1 cellular context compared by ENCODE assay signal in the genomic region with DNA sequence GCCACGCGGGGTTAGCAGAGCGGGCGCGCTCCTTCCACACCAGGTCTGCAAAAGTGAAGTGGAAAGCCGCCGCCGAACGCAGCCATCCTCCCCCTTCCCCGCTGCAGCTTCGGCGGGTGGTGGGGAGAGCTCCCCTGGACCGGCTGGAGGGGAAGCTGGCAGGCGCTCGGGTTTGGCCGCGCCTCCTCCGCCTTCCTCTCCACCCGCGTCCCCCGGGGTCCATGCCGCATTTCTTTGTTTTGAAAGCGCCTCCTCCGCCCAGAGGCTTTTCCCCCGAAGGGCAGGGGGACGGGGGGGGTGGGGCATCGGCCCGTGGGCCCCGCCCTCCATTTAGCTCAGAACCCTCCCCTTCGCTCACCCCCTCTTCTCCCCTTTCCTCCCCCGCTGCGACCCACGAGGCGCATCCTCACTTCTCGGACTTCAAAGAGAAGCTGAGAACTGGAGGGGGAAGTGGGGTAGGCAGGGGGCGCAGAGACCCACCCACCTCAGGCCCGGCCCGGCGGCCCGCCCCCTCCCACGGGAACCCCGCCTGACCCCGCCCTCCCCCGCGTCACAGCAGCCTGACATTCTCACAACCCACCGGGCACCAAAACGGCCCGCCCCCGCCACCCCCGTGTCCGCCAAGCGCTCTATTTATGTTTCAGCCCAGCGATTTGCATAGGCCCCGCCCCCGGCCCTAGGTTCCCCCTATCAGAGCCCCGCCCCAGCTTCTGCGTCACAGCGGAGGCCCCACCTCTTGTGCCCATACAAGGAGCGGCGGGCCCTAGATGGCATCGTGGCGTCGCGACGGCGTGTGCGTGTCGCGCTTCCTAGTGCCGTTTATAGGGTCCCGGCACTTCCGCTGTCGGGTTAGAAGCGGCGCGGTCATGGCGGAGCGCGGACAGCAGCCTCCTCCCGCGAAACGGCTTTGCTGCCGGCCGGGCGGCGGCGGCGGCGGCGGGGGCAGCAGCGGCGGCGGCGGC.
TF ChIP-seq lines count a peak whose summit lies in the region.

Gene ZSWIM6 (plus strand): TSS at position 852 of the 962 bp plus-strand sequence. CDS start 15 bp downstream, at position 867.

TF ChIP-seq in K562, 482 proteins besides CTCF, POLR2A, EP300 and RAD21 (continued from another document and continues in another):
- TF ChIP-seq CTBP1 (IDR thresholded peaks at IDR 0.05; ENCODE audit: borderline replicate concordance) (peak; percentile 55; the same call in 1 of the 2 replicates), RBM25 (IDR thresholded peaks at IDR 0.05; ENCODE audit: low read depth, low read length, severe bottlenecking) (peak; percentile 34), GATA2 (CRISPR knock-in tag; IDR thresholded peaks at IDR 0.05) (no peak), MTA3 (IDR thresholded peaks at IDR 0.05; ENCODE audit: borderline replicate concordance) (peak; percentile 97), TAF1 (IDR thresholded peaks at IDR 0.05; ENCODE audit: control insufficient read depth, extremely low read depth, insufficient read depth, low read length, severe bottlenecking) (peak; percentile 98), MBD1 (CRISPR knock-in tag; IDR thresholded peaks at IDR 0.05) (no peak), POLR2H (tag; IDR thresholded peaks at IDR 0.05; ENCODE audit: low read depth) (peak; percentile 77), TARDBP (IDR thresholded peaks at IDR 0.05) (peak; percentile 38; the same call in 1 of the 2 replicates), ZFX (CRISPR knock-in tag; IDR thresholded peaks at IDR 0.05) (0 out of 2 replicates have a peak, but pooled peaks have one; percentile 7), NRF1 (conservative IDR thresholded peaks at IDR 0.05 in 1 of 2, IDR thresholded peaks at IDR 0.05 in 1 of 2) (peak; percentile 27 to 30; a peak in 2 of 4 replicates), FOSL1 (tag; conservative IDR thresholded peaks at IDR 0.05) (no peak), GTF3C2 (IDR thresholded peaks at IDR 0.05; ENCODE audit: borderline replicate concordance, extremely low read depth, insufficient read length) (no peak), NFYB (IDR thresholded peaks at IDR 0.05; ENCODE audit: extremely low read depth, insufficient read length) (peak; percentile 36), ZNF668 (CRISPR knock-in tag; IDR thresholded peaks at IDR 0.05) (no peak), CHD4 (IDR thresholded peaks at IDR 0.05; ENCODE audit: insufficient read depth, insufficient replicate concordance, low read depth, low read length, poor library complexity, severe bottlenecking) (no peak), ZNF79 (CRISPR knock-in tag; IDR thresholded peaks at IDR 0.05; ENCODE audit: low read depth) (no peak), RCOR1 (IDR thresholded peaks at IDR 0.05; ENCODE audit: borderline replicate concordance in 1 of 2, low read depth in 2 of 2, low read length in 2 of 2) (peak in 1 of 2 experiments; percentile 66; a peak in 1 of 4 replicates), HMGXB4 (CRISPR knock-in tag; IDR thresholded peaks at IDR 0.05) (no peak), ZNF174 (CRISPR knock-in tag; IDR thresholded peaks at IDR 0.05) (no peak), SP2 (IDR thresholded peaks at IDR 0.05; ENCODE audit: extremely low read depth, low read depth, low read length, poor library complexity, severe bottlenecking) (no peak), BRCA1 (IDR thresholded peaks at IDR 0.05) (no peak), BRCA1 (CRISPR knock-in tag; IDR thresholded peaks at IDR 0.05) (no peak), MAX (CRISPR knock-in tag; IDR thresholded peaks at IDR 0.05) (peak; percentile 82), SUPT5H (IDR thresholded peaks at IDR 0.05) (peak; percentile 33; the same call in 1 of the 2 replicates), ZNF197 (CRISPR knock-in tag; IDR thresholded peaks at IDR 0.05; ENCODE audit: low read depth) (no peak), ZNF431 (CRISPR knock-in tag; IDR thresholded peaks at IDR 0.05) (no peak), NFE2L1 (tag; IDR thresholded peaks at IDR 0.05; ENCODE audit: borderline replicate concordance, low read depth) (no peak), ZNF436 (CRISPR knock-in tag; IDR thresholded peaks at IDR 0.05) (no peak), CCNT2 (IDR thresholded peaks at IDR 0.05; ENCODE audit: borderline replicate concordance, extremely low read depth, insufficient read length, low read depth, low read length) (no peak), POLR2AphosphoS5 (IDR thresholded peaks at IDR 0.05; ENCODE audit: control insufficient read depth, insufficient read depth, low read depth, low read length) (peak; percentile 62; the same call in 1 of the 2 replicates), KLF1 (tag; IDR thresholded peaks at IDR 0.05) (no peak), CEBPG (CRISPR knock-in tag; IDR thresholded peaks at IDR 0.05) (no peak), CEBPG (tag; conservative IDR thresholded peaks at IDR 0.05 in 1 of 2, IDR thresholded peaks at IDR 0.05 in 1 of 2) (no peak), ZNF23 (CRISPR knock-in tag; IDR thresholded peaks at IDR 0.05) (no peak), ZNF354B (CRISPR knock-in tag; IDR thresholded peaks at IDR 0.05) (no peak), ZNF766 (CRISPR knock-in tag; conservative IDR thresholded peaks at IDR 0.05) (no peak)
- TF ChIP-seq, protein P1, sequence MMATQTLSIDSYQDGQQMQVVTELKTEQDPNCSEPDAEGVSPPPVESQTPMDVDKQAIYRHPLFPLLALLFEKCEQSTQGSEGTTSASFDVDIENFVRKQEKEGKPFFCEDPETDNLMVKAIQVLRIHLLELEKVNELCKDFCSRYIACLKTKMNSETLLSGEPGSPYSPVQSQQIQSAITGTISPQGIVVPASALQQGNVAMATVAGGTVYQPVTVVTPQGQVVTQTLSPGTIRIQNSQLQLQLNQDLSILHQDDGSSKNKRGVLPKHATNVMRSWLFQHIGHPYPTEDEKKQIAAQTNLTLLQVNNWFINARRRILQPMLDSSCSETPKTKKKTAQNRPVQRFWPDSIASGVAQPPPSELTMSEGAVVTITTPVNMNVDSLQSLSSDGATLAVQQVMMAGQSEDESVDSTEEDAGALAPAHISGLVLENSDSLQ (IDR thresholded peaks at IDR 0.05) = no peak
- TF ChIP-seq, protein P2, sequence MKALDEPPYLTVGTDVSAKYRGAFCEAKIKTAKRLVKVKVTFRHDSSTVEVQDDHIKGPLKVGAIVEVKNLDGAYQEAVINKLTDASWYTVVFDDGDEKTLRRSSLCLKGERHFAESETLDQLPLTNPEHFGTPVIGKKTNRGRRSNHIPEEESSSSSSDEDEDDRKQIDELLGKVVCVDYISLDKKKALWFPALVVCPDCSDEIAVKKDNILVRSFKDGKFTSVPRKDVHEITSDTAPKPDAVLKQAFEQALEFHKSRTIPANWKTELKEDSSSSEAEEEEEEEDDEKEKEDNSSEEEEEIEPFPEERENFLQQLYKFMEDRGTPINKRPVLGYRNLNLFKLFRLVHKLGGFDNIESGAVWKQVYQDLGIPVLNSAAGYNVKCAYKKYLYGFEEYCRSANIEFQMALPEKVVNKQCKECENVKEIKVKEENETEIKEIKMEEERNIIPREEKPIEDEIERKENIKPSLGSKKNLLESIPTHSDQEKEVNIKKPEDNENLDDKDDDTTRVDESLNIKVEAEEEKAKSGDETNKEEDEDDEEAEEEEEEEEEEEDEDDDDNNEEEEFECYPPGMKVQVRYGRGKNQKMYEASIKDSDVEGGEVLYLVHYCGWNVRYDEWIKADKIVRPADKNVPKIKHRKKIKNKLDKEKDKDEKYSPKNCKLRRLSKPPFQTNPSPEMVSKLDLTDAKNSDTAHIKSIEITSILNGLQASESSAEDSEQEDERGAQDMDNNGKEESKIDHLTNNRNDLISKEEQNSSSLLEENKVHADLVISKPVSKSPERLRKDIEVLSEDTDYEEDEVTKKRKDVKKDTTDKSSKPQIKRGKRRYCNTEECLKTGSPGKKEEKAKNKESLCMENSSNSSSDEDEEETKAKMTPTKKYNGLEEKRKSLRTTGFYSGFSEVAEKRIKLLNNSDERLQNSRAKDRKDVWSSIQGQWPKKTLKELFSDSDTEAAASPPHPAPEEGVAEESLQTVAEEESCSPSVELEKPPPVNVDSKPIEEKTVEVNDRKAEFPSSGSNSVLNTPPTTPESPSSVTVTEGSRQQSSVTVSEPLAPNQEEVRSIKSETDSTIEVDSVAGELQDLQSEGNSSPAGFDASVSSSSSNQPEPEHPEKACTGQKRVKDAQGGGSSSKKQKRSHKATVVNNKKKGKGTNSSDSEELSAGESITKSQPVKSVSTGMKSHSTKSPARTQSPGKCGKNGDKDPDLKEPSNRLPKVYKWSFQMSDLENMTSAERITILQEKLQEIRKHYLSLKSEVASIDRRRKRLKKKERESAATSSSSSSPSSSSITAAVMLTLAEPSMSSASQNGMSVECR (CRISPR knock-in tag; IDR thresholded peaks at IDR 0.05) = no peak
- TF ChIP-seq, protein P3, sequence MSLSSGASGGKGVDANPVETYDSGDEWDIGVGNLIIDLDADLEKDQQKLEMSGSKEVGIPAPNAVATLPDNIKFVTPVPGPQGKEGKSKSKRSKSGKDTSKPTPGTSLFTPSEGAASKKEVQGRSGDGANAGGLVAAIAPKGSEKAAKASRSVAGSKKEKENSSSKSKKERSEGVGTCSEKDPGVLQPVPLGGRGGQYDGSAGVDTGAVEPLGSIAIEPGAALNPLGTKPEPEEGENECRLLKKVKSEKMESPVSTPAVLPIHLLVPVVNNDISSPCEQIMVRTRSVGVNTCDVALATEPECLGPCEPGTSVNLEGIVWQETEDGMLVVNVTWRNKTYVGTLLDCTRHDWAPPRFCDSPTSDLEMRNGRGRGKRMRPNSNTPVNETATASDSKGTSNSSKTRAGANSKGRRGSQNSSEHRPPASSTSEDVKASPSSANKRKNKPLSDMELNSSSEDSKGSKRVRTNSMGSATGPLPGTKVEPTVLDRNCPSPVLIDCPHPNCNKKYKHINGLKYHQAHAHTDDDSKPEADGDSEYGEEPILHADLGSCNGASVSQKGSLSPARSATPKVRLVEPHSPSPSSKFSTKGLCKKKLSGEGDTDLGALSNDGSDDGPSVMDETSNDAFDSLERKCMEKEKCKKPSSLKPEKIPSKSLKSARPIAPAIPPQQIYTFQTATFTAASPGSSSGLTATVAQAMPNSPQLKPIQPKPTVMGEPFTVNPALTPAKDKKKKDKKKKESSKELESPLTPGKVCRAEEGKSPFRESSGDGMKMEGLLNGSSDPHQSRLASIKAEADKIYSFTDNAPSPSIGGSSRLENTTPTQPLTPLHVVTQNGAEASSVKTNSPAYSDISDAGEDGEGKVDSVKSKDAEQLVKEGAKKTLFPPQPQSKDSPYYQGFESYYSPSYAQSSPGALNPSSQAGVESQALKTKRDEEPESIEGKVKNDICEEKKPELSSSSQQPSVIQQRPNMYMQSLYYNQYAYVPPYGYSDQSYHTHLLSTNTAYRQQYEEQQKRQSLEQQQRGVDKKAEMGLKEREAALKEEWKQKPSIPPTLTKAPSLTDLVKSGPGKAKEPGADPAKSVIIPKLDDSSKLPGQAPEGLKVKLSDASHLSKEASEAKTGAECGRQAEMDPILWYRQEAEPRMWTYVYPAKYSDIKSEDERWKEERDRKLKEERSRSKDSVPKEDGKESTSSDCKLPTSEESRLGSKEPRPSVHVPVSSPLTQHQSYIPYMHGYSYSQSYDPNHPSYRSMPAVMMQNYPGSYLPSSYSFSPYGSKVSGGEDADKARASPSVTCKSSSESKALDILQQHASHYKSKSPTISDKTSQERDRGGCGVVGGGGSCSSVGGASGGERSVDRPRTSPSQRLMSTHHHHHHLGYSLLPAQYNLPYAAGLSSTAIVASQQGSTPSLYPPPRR (CRISPR knock-in tag; IDR thresholded peaks at IDR 0.05; ENCODE audit: borderline replicate concordance) = no peak
